In genomic region chr2:113602869-113603466, GRCh38 we compare ENCODE assay signal across 8 cellular contexts. TPM values are rescaled to one million over a fixed set of nuclear protein-coding genes. Genes with fewer than 3 reads are reported as not detected.
A peak's percentile ranks its signal among the peaks of the same experiment; 100 is the strongest.
DNase-seq lines count a peak whose midpoint lies in the region; ATAC-seq and TF ChIP-seq lines count a peak whose summit lies in the region.

No MANE protein-coding gene starts in this region.

- H3K9me3 Mint-ChIP-seq in CD14-positive monocyte, result peaks cover 0 to 4% (median 2%) of the 10 kb centered on the region in 7 donors
- H3K9me3 Mint-ChIP-seq in effector memory CD8-positive, alpha-beta T cell, result no peaks in the 10 kb centered on the region
- no peaks in the 10 kb centered on the region for H3K9me3 Mint-ChIP-seq in nephron

- H3K27me3 Mint-ChIP-seq in CD14-positive monocyte (ENCODE audit: low read depth in 3 of 3), result peaks cover 0 to 2% (median 0%) of the 10 kb centered on the region in 3 donors
- H3K27me3 Mint-ChIP-seq in effector memory CD8-positive, alpha-beta T cell, result no peaks in the 10 kb centered on the region
- no peaks in the 10 kb centered on the region for H3K27me3 Mint-ChIP-seq in nephron (ENCODE audit: low read depth)

- H3K4me1 Mint-ChIP-seq in CD14-positive monocyte, result peaks cover 5% of the 10 kb centered on the region
- H3K4me1 Mint-ChIP-seq in effector memory CD8-positive, alpha-beta T cell (ENCODE audit: low read depth in 2 of 2), result peaks cover 4 to 5% of the 10 kb centered on the region in 2 donors
- H3K4me1 Mint-ChIP-seq in nephron, result peaks cover 11% of the 10 kb centered on the region

- H3K27ac Mint-ChIP-seq in CD14-positive monocyte (peak overlapping the region; percentile 87 to 97 (median 95)), nephron (peak overlapping the region; percentile 98)
- peak overlapping the region; percentile 90 to 95 for H3K27ac Mint-ChIP-seq in effector memory CD8-positive, alpha-beta T cell

- H3K4me3 Mint-ChIP-seq in CD14-positive monocyte (peak overlapping the region; percentile 84 to 88), nephron (peak overlapping the region; percentile 95 to 98 (median 97))
- peak overlapping the region; percentile 85 to 86 for H3K4me3 Mint-ChIP-seq in effector memory CD8-positive, alpha-beta T cell

- H3K36me3 Mint-ChIP-seq in CD14-positive monocyte (peaks cover 1 to 5% of the 10 kb centered on the region in 2 donors), nephron (ENCODE audit: low read depth) (no peaks in the 10 kb centered on the region)
- H3K36me3 Mint-ChIP-seq in effector memory CD8-positive, alpha-beta T cell (ENCODE audit: insufficient read depth), result peaks cover 17% of the 10 kb centered on the region

- no peak for DNase-seq in CD14-positive monocyte (ENCODE audit: low spot score)
- DNase-seq in LNCaP clone FGC (ENCODE audit: low read depth), result no peak
- DNase-seq in effector memory CD8-positive, alpha-beta T cell, result no peak
- DNase-seq in NCI-H345 treated with DMSO at 0.1 percent for 48 hours (lab: John Stamatoyannopoulos, UW; ENCODE audit: unreplicated experiment), result no peak
- DNase-seq in SIG-M5 treated with dmso at 0.1 percent for 504 hours (lab: John Stamatoyannopoulos, UW; ENCODE audit: unreplicated experiment), result no peak
- no peak for DNase-seq in activated CD4-positive, alpha-beta T cell treated with anti-CD3 and anti-CD28 coated beads for 48 hours

- intact Hi-C loops in CD14-positive monocyte (cut with micrococcal nuclease), result no loop called here

- TF ChIP-seq CTCF in CD14-positive monocyte (IDR thresholded peaks at IDR 0.05) (no peak), LNCaP clone FGC (IDR thresholded peaks at IDR 0.05; ENCODE audit: control insufficient read depth, extremely low read depth, insufficient read depth) (no peak), nephron (IDR thresholded peaks at IDR 0.05; ENCODE audit: unreplicated experiment in 3 of 3) (no peak)

- H3K4me3 ChIP-seq in LNCaP clone FGC (ENCODE audit: low read depth, low read length), result peak overlapping the region; percentile 72

- peak; percentile 76 for ATAC-seq in effector memory CD8-positive, alpha-beta T cell (replicated peaks)
- ATAC-seq in GM19455 (IDR thresholded peaks at IDR 0.05; ENCODE audit: unreplicated experiment), result no peak

RNA-seq across cellular contexts. Expression of gene RABL2A, which starts 24.1 kb away (rescaled TPM):
- polyA plus RNA-seq in CD14-positive monocyte, result 1 to 10 TPM; 4.3 to 5.1 TPM
